In the genomic region with DNA sequence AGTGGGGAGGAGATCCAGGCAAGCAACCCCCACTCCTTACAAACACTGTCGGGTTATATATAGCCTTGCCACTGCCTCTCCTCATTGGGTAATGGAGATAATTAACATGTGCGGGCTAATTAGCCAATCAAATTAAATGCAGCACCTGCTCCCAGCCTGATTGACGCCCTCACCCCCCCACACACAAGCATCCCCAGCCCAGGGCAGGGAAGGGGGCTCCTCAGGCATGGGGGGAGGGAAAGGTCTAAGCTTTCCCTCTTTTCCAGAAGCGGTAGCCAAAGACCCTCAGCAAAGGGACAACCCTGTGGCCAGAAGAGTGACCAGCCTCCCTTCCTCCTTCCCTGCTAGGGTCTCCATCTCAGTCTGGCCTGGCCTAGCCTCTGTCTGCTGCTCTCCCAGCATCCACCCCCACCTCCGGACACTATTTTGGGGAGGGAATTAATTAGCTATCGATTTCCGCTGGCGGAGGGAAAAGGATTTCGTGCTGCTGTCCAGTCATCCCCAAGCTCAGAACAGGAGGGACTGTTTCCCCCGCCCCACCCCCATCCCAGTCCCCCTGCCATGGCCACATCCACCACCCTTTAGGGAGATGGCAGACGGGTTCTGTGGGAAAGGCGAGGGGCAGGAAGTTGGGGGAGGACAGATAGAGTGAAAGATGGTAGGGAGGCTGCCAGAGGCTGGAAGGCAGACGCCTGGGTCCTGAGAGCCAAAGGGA, we compare ENCODE assay signal across 1 cellular context.
TF ChIP-seq lines count a peak whose summit lies in the region.

No MANE protein-coding gene starts in this region.

TF ChIP-seq in GM23338, 12 proteins besides CTCF, POLR2A, EP300 and RAD21 (continued from another document):
- TF ChIP-seq, protein P1, sequence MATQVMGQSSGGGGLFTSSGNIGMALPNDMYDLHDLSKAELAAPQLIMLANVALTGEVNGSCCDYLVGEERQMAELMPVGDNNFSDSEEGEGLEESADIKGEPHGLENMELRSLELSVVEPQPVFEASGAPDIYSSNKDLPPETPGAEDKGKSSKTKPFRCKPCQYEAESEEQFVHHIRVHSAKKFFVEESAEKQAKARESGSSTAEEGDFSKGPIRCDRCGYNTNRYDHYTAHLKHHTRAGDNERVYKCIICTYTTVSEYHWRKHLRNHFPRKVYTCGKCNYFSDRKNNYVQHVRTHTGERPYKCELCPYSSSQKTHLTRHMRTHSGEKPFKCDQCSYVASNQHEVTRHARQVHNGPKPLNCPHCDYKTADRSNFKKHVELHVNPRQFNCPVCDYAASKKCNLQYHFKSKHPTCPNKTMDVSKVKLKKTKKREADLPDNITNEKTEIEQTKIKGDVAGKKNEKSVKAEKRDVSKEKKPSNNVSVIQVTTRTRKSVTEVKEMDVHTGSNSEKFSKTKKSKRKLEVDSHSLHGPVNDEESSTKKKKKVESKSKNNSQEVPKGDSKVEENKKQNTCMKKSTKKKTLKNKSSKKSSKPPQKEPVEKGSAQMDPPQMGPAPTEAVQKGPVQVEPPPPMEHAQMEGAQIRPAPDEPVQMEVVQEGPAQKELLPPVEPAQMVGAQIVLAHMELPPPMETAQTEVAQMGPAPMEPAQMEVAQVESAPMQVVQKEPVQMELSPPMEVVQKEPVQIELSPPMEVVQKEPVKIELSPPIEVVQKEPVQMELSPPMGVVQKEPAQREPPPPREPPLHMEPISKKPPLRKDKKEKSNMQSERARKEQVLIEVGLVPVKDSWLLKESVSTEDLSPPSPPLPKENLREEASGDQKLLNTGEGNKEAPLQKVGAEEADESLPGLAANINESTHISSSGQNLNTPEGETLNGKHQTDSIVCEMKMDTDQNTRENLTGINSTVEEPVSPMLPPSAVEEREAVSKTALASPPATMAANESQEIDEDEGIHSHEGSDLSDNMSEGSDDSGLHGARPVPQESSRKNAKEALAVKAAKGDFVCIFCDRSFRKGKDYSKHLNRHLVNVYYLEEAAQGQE (IDR thresholded peaks at IDR 0.05; ENCODE audit: unreplicated experiment) = no peak
- no peak for TF ChIP-seq STAT1 (IDR thresholded peaks at IDR 0.05; ENCODE audit: unreplicated experiment)
- TF ChIP-seq CREB1 (CRISPR knock-in tag; IDR thresholded peaks at IDR 0.05; ENCODE audit: low read depth) = no peak
- TF ChIP-seq, protein P2, sequence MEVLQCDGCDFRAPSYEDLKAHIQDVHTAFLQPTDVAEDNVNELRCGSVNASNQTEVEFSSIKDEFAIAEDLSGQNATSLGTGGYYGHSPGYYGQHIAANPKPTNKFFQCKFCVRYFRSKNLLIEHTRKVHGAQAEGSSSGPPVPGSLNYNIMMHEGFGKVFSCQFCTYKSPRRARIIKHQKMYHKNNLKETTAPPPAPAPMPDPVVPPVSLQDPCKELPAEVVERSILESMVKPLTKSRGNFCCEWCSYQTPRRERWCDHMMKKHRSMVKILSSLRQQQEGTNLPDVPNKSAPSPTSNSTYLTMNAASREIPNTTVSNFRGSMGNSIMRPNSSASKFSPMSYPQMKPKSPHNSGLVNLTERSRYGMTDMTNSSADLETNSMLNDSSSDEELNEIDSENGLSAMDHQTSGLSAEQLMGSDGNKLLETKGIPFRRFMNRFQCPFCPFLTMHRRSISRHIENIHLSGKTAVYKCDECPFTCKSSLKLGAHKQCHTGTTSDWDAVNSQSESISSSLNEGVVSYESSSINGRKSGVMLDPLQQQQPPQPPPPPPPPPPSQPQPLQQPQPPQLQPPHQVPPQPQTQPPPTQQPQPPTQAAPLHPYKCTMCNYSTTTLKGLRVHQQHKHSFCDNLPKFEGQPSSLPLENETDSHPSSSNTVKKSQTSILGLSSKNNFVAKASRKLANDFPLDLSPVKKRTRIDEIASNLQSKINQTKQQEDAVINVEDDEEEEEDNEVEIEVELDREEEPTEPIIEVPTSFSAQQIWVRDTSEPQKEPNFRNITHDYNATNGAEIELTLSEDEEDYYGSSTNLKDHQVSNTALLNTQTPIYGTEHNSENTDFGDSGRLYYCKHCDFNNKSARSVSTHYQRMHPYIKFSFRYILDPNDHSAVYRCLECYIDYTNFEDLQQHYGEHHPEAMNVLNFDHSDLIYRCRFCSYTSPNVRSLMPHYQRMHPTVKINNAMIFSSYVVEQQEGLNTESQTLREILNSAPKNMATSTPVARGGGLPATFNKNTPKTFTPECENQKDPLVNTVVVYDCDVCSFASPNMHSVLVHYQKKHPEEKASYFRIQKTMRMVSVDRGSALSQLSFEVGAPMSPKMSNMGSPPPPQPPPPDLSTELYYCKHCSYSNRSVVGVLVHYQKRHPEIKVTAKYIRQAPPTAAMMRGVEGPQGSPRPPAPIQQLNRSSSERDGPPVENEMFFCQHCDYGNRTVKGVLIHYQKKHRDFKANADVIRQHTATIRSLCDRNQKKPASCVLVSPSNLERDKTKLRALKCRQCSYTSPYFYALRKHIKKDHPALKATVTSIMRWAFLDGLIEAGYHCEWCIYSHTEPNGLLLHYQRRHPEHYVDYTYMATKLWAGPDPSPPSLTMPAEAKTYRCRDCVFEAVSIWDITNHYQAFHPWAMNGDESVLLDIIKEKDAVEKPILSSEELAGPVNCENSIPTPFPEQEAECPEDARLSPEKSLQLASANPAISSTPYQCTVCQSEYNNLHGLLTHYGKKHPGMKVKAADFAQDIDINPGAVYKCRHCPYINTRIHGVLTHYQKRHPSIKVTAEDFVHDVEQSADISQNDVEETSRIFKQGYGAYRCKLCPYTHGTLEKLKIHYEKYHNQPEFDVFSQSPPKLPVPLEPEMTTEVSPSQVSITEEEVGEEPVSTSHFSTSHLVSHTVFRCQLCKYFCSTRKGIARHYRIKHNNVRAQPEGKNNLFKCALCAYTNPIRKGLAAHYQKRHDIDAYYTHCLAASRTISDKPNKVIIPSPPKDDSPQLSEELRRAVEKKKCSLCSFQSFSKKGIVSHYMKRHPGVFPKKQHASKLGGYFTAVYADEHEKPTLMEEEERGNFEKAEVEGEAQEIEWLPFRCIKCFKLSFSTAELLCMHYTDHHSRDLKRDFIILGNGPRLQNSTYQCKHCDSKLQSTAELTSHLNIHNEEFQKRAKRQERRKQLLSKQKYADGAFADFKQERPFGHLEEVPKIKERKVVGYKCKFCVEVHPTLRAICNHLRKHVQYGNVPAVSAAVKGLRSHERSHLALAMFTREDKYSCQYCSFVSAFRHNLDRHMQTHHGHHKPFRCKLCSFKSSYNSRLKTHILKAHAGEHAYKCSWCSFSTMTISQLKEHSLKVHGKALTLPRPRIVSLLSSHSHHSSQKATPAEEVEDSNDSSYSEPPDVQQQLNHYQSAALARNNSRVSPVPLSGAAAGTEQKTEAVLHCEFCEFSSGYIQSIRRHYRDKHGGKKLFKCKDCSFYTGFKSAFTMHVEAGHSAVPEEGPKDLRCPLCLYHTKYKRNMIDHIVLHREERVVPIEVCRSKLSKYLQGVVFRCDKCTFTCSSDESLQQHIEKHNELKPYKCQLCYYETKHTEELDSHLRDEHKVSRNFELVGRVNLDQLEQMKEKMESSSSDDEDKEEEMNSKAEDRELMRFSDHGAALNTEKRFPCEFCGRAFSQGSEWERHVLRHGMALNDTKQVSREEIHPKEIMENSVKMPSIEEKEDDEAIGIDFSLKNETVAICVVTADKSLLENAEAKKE (CRISPR knock-in tag; IDR thresholded peaks at IDR 0.05) = no peak
